17 cellular contexts compared by ENCODE assay signal in the genomic region with DNA sequence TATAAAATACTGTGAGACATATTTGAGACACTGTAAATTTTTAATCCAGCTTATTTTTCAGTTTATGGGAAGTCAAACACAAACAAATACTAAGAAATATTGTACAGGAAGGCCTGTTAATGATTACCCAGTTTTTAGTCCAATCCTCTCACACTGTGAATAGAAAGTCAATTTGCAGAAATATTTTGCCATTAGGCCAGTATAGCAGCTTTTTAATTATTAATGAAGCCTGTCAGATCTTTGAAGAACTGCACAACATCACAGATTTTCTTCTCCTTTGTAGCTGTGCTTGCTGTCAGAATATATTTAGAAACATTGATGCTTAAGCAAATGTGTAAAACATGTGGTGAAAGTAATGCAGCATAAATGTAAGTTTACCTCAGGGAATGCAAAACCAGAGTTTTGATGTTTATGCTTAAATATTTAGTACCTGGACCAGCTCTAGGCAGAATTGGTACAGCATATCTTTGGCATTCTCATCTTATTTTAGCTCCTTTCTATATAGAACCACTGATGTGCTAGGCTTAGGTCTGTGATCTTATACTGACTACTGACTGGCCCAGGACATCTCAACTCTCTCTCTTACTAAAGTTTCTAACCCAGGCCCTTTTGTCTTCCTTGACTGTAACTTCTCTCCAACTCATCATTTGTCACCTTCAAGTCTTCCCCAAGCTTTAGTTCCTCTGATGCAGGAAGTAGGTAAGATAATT.
DNase-seq lines count a peak whose midpoint lies in the region; ATAC-seq and TF ChIP-seq lines count a peak whose summit lies in the region.
"Had no signal": no experiment of that assay in that cellular context is flagged by ENCODE, and none has a peak within 500 bp of the region (broad histone marks: within the 10 kb centered on the region; RNA-seq: fewer than 3 reads in every experiment).

No MANE protein-coding gene starts in this region.

- H3K4me3 ChIP-seq in smooth muscle cell, result no peak overlapping the region
- H3K4me3 ChIP-seq: esophagus squamous epithelium, mucosa of descending colon, Peyer's patch had no signal

- no peak for DNase-seq in WTC11 (ENCODE audit: low spot score)
- no peak for DNase-seq in smooth muscle cell (lab: John Stamatoyannopoulos, UW; ENCODE audit: unreplicated experiment)
- DNase-seq in T-helper 2 cell treated with Interferon-gamma antibody and Interleukin-4, amounts not matched to agents 5 μg/mL and 100 μg/mL, for 36 hours (ENCODE audit: low spot score), result no peak
- DNase-seq in foreskin melanocyte, result no peak
- DNase-seq: activated CD8-positive, alpha-beta T cell treated with anti-CD3 and anti-CD28 coated beads, Interleukin-2, amount 10 ng/mL, durations not matched to agents 7 days and 5 days; activated naive CD4-positive, alpha-beta T cell treated with anti-CD3 and anti-CD28 coated beads, Interleukin-2, amount 10 ng/mL, durations not matched to agents 7 days and 5 days; CD8-positive, alpha-beta memory T cell; esophagus squamous epithelium; mucosa of descending colon; NCI-H226; Peyer's patch; substantia nigra; T-helper 17 cell had no signal

- no peak overlapping the region for H3K27ac Mint-ChIP-seq in WTC11
- no peak overlapping the region for H3K27ac Mint-ChIP-seq in T-helper 2 cell treated with Interferon-gamma antibody and Interleukin-4, amounts not matched to agents 5 μg/mL and 100 μg/mL, for 36 hours
- H3K27ac Mint-ChIP-seq: activated CD8-positive, alpha-beta T cell treated with anti-CD3 and anti-CD28 coated beads, Interleukin-2, amount 10 ng/mL, durations not matched to agents 7 days and 5 days; activated naive CD4-positive, alpha-beta T cell treated with anti-CD3 and anti-CD28 coated beads, Interleukin-2, amount 10 ng/mL, durations not matched to agents 7 days and 5 days; CD8-positive, alpha-beta memory T cell; T-helper 17 cell had no signal

- no peaks in the 10 kb centered on the region for H3K36me3 ChIP-seq in smooth muscle cell (ENCODE audit: low read depth)
- H3K36me3 ChIP-seq: esophagus squamous epithelium, Peyer's patch had no signal

- no peaks in the 10 kb centered on the region for H3K27me3 Mint-ChIP-seq in WTC11 (ENCODE audit: low read depth)
- H3K27me3 Mint-ChIP-seq in T-helper 2 cell treated with Interferon-gamma antibody and Interleukin-4, amounts not matched to agents 5 μg/mL and 100 μg/mL, for 36 hours (ENCODE audit: low read depth), result no peaks in the 10 kb centered on the region
- H3K27me3 Mint-ChIP-seq: activated naive CD4-positive, alpha-beta T cell treated with anti-CD3 and anti-CD28 coated beads, Interleukin-2, amount 10 ng/mL, durations not matched to agents 7 days and 5 days; CD8-positive, alpha-beta memory T cell; central memory CD8-positive, alpha-beta T cell; T-helper 17 cell had no signal

- no peak overlapping the region for H3K4me2 ChIP-seq in smooth muscle cell

- no peaks in the 10 kb centered on the region for H4K20me1 ChIP-seq in smooth muscle cell (ENCODE audit: low read depth)

- peak; percentile 74 for ATAC-seq in GM19324 (IDR thresholded peaks at IDR 0.05; ENCODE audit: low FRiP score, unreplicated experiment)
- ATAC-seq in HG02763 (IDR thresholded peaks at IDR 0.05; ENCODE audit: unreplicated experiment), result peak; percentile 68
- peak; percentile 83 for ATAC-seq in HG03460 (IDR thresholded peaks at IDR 0.05; ENCODE audit: unreplicated experiment)
- no peak for ATAC-seq in WTC11
- ATAC-seq: activated CD8-positive, alpha-beta T cell treated with anti-CD3 and anti-CD28 coated beads, Interleukin-2, amount 10 ng/mL, durations not matched to agents 7 days and 5 days; mucosa of descending colon; T-helper 17 cell had no signal

- no peak overlapping the region for H3K27ac ChIP-seq in smooth muscle cell (ENCODE audit: low read depth)
- H3K27ac ChIP-seq: esophagus squamous epithelium, Peyer's patch had no signal

- H3K9ac ChIP-seq in smooth muscle cell (ENCODE audit: low read depth), result no peak overlapping the region

- no peaks in the 10 kb centered on the region for H3K27me3 ChIP-seq in smooth muscle cell (ENCODE audit: low read depth)
- H3K27me3 ChIP-seq: esophagus squamous epithelium, Peyer's patch had no signal

- H3K4me1 ChIP-seq in smooth muscle cell (ENCODE audit: low read depth), result no peaks in the 10 kb centered on the region
- H3K4me1 ChIP-seq: esophagus squamous epithelium, Peyer's patch had no signal

- no peak overlapping the region for H2AFZ ChIP-seq in smooth muscle cell (ENCODE audit: low read depth)

- CTCF ChIA-PET in WTC11 (lab: Charles Lee), result interaction anchor here (1.0 kb wide), 1 partner anchor 15 kb away, joined by 3 read pairs; no protein-coding TSS in a partner anchor

- TF ChIP-seq CTCF in WTC11 (IDR thresholded peaks at IDR 0.05) (no peak), smooth muscle cell (IDR thresholded peaks at IDR 0.05; ENCODE audit: borderline replicate concordance, insufficient read depth, poor library complexity, severe bottlenecking) (no peak)

- no peaks in the 10 kb centered on the region for H3K9me3 ChIP-seq in smooth muscle cell (replicated peaks; ENCODE audit: low read depth)
- H3K9me3 ChIP-seq: esophagus squamous epithelium, mucosa of descending colon, Peyer's patch had no signal

- H3K36me3 Mint-ChIP-seq in WTC11, result no peaks in the 10 kb centered on the region
- H3K36me3 Mint-ChIP-seq in T-helper 2 cell treated with Interferon-gamma antibody and Interleukin-4, amounts not matched to agents 5 μg/mL and 100 μg/mL, for 36 hours (ENCODE audit: low read depth), result no peaks in the 10 kb centered on the region
- H3K36me3 Mint-ChIP-seq: activated naive CD4-positive, alpha-beta T cell treated with anti-CD3 and anti-CD28 coated beads, Interleukin-2, amount 10 ng/mL, durations not matched to agents 7 days and 5 days; CD8-positive, alpha-beta memory T cell had no signal

- H3K9me3 Mint-ChIP-seq in WTC11, result no peaks in the 10 kb centered on the region
- H3K9me3 Mint-ChIP-seq in T-helper 2 cell treated with Interferon-gamma antibody and Interleukin-4, amounts not matched to agents 5 μg/mL and 100 μg/mL, for 36 hours, result peaks cover 3% of the 10 kb centered on the region

- no peaks in the 10 kb centered on the region for H3F3A ChIP-seq in smooth muscle cell (ENCODE audit: low read depth)

- POLR2A ChIA-PET in WTC11 (lab: Charles Lee), result no interaction called here

- H3K79me2 ChIP-seq in smooth muscle cell (ENCODE audit: low read depth), result no peaks in the 10 kb centered on the region

- no peaks in the 10 kb centered on the region for H3K4me1 Mint-ChIP-seq in WTC11
- H3K4me1 Mint-ChIP-seq in T-helper 2 cell treated with Interferon-gamma antibody and Interleukin-4, amounts not matched to agents 5 μg/mL and 100 μg/mL, for 36 hours (ENCODE audit: low read depth), result no peaks in the 10 kb centered on the region
- H3K4me1 Mint-ChIP-seq: activated naive CD4-positive, alpha-beta T cell treated with anti-CD3 and anti-CD28 coated beads, Interleukin-2, amount 10 ng/mL, durations not matched to agents 7 days and 5 days; CD8-positive, alpha-beta memory T cell; central memory CD8-positive, alpha-beta T cell; T-helper 17 cell had no signal

- H3K4me3 Mint-ChIP-seq in WTC11, result no peak overlapping the region
- no peak overlapping the region for H3K4me3 Mint-ChIP-seq in T-helper 2 cell treated with Interferon-gamma antibody and Interleukin-4, amounts not matched to agents 5 μg/mL and 100 μg/mL, for 36 hours
- H3K4me3 Mint-ChIP-seq: activated CD8-positive, alpha-beta T cell treated with anti-CD3 and anti-CD28 coated beads, Interleukin-2, amount 10 ng/mL, durations not matched to agents 7 days and 5 days; activated naive CD4-positive, alpha-beta T cell treated with anti-CD3 and anti-CD28 coated beads, Interleukin-2, amount 10 ng/mL, durations not matched to agents 7 days and 5 days; CD8-positive, alpha-beta memory T cell; central memory CD8-positive, alpha-beta T cell; T-helper 17 cell had no signal

TF ChIP-seq in WTC11, 78 proteins besides CTCF, POLR2A, EP300 and RAD21 (continues in another document):
- no peak for TF ChIP-seq TEAD1 (CRISPR knock-in tag; IDR thresholded peaks at IDR 0.05)
- TF ChIP-seq ELF4 (CRISPR knock-in tag; IDR thresholded peaks at IDR 0.05; ENCODE audit: low read depth), result no peak
- TF ChIP-seq RORB (CRISPR knock-in tag; IDR thresholded peaks at IDR 0.05), result no peak
- TF ChIP-seq, protein P1, sequence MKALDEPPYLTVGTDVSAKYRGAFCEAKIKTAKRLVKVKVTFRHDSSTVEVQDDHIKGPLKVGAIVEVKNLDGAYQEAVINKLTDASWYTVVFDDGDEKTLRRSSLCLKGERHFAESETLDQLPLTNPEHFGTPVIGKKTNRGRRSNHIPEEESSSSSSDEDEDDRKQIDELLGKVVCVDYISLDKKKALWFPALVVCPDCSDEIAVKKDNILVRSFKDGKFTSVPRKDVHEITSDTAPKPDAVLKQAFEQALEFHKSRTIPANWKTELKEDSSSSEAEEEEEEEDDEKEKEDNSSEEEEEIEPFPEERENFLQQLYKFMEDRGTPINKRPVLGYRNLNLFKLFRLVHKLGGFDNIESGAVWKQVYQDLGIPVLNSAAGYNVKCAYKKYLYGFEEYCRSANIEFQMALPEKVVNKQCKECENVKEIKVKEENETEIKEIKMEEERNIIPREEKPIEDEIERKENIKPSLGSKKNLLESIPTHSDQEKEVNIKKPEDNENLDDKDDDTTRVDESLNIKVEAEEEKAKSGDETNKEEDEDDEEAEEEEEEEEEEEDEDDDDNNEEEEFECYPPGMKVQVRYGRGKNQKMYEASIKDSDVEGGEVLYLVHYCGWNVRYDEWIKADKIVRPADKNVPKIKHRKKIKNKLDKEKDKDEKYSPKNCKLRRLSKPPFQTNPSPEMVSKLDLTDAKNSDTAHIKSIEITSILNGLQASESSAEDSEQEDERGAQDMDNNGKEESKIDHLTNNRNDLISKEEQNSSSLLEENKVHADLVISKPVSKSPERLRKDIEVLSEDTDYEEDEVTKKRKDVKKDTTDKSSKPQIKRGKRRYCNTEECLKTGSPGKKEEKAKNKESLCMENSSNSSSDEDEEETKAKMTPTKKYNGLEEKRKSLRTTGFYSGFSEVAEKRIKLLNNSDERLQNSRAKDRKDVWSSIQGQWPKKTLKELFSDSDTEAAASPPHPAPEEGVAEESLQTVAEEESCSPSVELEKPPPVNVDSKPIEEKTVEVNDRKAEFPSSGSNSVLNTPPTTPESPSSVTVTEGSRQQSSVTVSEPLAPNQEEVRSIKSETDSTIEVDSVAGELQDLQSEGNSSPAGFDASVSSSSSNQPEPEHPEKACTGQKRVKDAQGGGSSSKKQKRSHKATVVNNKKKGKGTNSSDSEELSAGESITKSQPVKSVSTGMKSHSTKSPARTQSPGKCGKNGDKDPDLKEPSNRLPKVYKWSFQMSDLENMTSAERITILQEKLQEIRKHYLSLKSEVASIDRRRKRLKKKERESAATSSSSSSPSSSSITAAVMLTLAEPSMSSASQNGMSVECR (CRISPR knock-in tag; IDR thresholded peaks at IDR 0.05; ENCODE audit: borderline replicate concordance), result no peak
- TF ChIP-seq CREB1 (CRISPR knock-in tag; IDR thresholded peaks at IDR 0.05), result no peak
